In genomic region chr3:183776456-183776855, GRCh38 we compare ENCODE assay signal across 7 cellular contexts. TPM values are rescaled to one million over a fixed set of nuclear protein-coding genes. Genes with fewer than 3 reads are reported as not detected.
DNase-seq lines count a peak whose midpoint lies in the region; ATAC-seq and TF ChIP-seq lines count a peak whose summit lies in the region.
"Not testable (repeated sequence)": the region's sequence is repeated elsewhere in the genome, so short reads cannot be mapped to it uniquely, and the experiment has no call there.

No MANE protein-coding gene starts in this region.

- H3K9me3 ChIP-seq in T-helper 17 cell (ENCODE audit: control insufficient read depth, low read length, poor library complexity, severe bottlenecking) = not testable (repeated sequence)

- H3K4me1 Mint-ChIP-seq in T-helper 17 cell = not testable (repeated sequence)

- POLR2A ChIA-PET in RWPE1 (lab: Yijun Ruan, JAX; ENCODE audit: low non-redundant PET) = not testable (repeated sequence)

- TF ChIP-seq CTCF in NB4 (IDR thresholded peaks at IDR 0.05; ENCODE audit: low read depth, low read length); RWPE1 (conservative IDR thresholded peaks at IDR 0.05; ENCODE audit: low read depth): not testable (repeated sequence)

- CTCF ChIA-PET in RWPE1 (lab: Yijun Ruan, JAX) = not testable (repeated sequence)

- H3K27ac ChIP-seq in RWPE1 (peak overlapping the region; percentile 11; the same call in 1 of the 2 replicates), cingulate gyrus (ENCODE audit: low read depth, low read length) (peak overlapping the region; percentile 19), temporal lobe (ENCODE audit: low read depth, low read length) (peak overlapping the region; percentile 52)

- H3K36me3 Mint-ChIP-seq in T-helper 17 cell (ENCODE audit: low read depth) = peaks cover 12% of the 10 kb centered on the region

- not testable (repeated sequence) for ATAC-seq in T-helper 17 cell

- not testable (repeated sequence) for TF ChIP-seq POLR2A in NB4 (IDR thresholded peaks at IDR 0.05; ENCODE audit: extremely low read depth, insufficient read length)

- not testable (repeated sequence) for H3K4me3 ChIP-seq in NB4 (ENCODE audit: low read depth, low read length)

- DNase-seq in CD1c-positive myeloid dendritic cell (ENCODE audit: extremely low spot score) (peak; percentile 47), Kasumi-1 (lab: John Stamatoyannopoulos, UW) (peak; percentile 41 to 58), NB4 (ENCODE audit: low read depth) (peak; percentile 14)
- DNase-seq in RWPE1 (ENCODE audit: low spot score); T-helper 17 cell: not testable (repeated sequence)

- not testable (repeated sequence) for H3K27me3 Mint-ChIP-seq in T-helper 17 cell

- H3K27ac Mint-ChIP-seq in T-helper 17 cell = peak overlapping the region; percentile 43

- not testable (repeated sequence) for H3K4me3 Mint-ChIP-seq in T-helper 17 cell

RNA-seq across cellular contexts. Expression of gene MAP6D1, which starts 48.9 kb away (rescaled TPM):
- total RNA-seq in T-helper 17 cell (1 to 10 TPM in 1 of 2 donors, under 1 TPM in 1; 0.26 to 1.7 TPM), temporal lobe (5.2 TPM)
